Comparison of ENCODE assay signal across 1 cellular context in the genomic region with DNA sequence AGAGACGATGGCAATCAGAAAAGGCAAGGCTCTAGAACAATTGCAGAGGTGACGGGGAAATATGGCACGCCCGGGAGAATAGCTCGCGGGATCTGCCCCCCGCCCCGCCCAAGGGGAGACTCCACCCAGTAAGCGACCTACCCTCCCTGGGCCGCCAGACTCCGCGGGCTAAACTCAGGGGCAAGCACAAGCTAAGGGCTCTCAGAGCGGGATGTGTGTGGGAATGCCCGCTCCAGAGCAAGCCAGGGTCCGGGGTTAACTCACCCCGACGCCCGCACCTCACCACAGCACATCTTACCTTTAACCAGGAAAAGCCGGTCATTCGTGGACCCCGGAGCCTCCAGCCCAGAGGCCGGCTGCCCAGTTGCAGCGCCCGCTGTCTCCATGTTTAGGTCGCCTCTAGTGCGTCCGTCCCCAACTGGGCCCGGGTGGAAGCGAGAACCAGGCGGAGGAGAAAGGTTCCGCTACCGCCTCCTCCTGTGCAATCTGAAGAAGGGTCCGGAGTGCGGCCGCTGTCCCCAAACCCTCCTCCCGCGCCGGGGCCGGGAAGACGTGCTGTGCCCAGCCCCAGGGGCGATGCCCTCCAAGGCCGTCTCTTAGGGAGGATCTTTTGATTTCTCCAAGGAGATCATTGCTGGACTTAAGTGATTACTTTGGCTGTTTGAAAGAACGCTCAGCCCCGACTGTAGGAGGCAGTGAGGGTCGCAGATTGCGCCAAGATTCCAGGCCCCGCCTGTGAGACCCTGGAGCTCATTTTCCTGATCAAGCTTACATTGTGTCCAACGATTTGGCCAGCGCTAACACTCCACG.
TF ChIP-seq lines count a peak whose summit lies in the region.

Gene TMEM242, minus strand, starts transcription at position 406 of the 810 bp plus-strand sequence. Its CDS starts 20 bp downstream, at position 386.

TF ChIP-seq in WTC11, 78 proteins besides CTCF, POLR2A, EP300 and RAD21 (continued from another document):
- TF ChIP-seq AR (CRISPR knock-in tag; IDR thresholded peaks at IDR 0.05) (no peak), IRF1 (CRISPR knock-in tag; IDR thresholded peaks at IDR 0.05) (no peak), FOXP4 (CRISPR knock-in tag; IDR thresholded peaks at IDR 0.05) (peak; percentile 88), USF1 (CRISPR knock-in tag; IDR thresholded peaks at IDR 0.05) (peak; percentile 70), MXD4 (CRISPR knock-in tag; IDR thresholded peaks at IDR 0.05; ENCODE audit: borderline replicate concordance) (no peak), CREB1 (CRISPR knock-in tag; IDR thresholded peaks at IDR 0.05) (peak; percentile 54; the same call in 1 of the 2 replicates), ZNF512 (CRISPR knock-in tag; IDR thresholded peaks at IDR 0.05; ENCODE audit: borderline replicate concordance) (no peak), HMGA2 (CRISPR knock-in tag; IDR thresholded peaks at IDR 0.05) (no peak), ATF3 (CRISPR knock-in tag; conservative IDR thresholded peaks at IDR 0.05) (0 out of 2 replicates have a peak, but pooled peaks have one; percentile 29), ZNF396 (CRISPR knock-in tag; IDR thresholded peaks at IDR 0.05; ENCODE audit: borderline replicate concordance) (no peak), ZBTB21 (CRISPR knock-in tag; IDR thresholded peaks at IDR 0.05; ENCODE audit: borderline replicate concordance) (no peak), SMAD3 (CRISPR knock-in tag; IDR thresholded peaks at IDR 0.05; ENCODE audit: borderline replicate concordance) (no peak), TEAD1 (CRISPR knock-in tag; IDR thresholded peaks at IDR 0.05) (peak; percentile 94), ZNF263 (CRISPR knock-in tag; IDR thresholded peaks at IDR 0.05; ENCODE audit: low read depth) (peak; percentile 95), NR1H2 (CRISPR knock-in tag; IDR thresholded peaks at IDR 0.05) (no peak), PRRX2 (CRISPR knock-in tag; IDR thresholded peaks at IDR 0.05) (no peak), CDX4 (CRISPR knock-in tag; IDR thresholded peaks at IDR 0.05; ENCODE audit: borderline replicate concordance) (no peak), SMAD4 (CRISPR knock-in tag; IDR thresholded peaks at IDR 0.05) (no peak; the same call in 1 of the 2 replicates), JAZF1 (CRISPR knock-in tag; IDR thresholded peaks at IDR 0.05) (no peak), STAT6 (CRISPR knock-in tag; conservative IDR thresholded peaks at IDR 0.05; ENCODE audit: low read depth) (no peak), ZNF138 (CRISPR knock-in tag; conservative IDR thresholded peaks at IDR 0.05) (no peak), AFF4 (CRISPR knock-in tag; IDR thresholded peaks at IDR 0.05; ENCODE audit: borderline replicate concordance) (no peak; the same call in 1 of the 2 replicates), ZNF219 (CRISPR knock-in tag; IDR thresholded peaks at IDR 0.05; ENCODE audit: borderline replicate concordance) (0 out of 2 replicates have a peak, but pooled peaks have one; percentile 80)
- TF ChIP-seq, protein P1, sequence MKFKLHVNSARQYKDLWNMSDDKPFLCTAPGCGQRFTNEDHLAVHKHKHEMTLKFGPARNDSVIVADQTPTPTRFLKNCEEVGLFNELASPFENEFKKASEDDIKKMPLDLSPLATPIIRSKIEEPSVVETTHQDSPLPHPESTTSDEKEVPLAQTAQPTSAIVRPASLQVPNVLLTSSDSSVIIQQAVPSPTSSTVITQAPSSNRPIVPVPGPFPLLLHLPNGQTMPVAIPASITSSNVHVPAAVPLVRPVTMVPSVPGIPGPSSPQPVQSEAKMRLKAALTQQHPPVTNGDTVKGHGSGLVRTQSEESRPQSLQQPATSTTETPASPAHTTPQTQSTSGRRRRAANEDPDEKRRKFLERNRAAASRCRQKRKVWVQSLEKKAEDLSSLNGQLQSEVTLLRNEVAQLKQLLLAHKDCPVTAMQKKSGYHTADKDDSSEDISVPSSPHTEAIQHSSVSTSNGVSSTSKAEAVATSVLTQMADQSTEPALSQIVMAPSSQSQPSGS (CRISPR knock-in tag; IDR thresholded peaks at IDR 0.05; ENCODE audit: borderline replicate concordance, low read depth), result no peak
- TF ChIP-seq, protein P2, sequence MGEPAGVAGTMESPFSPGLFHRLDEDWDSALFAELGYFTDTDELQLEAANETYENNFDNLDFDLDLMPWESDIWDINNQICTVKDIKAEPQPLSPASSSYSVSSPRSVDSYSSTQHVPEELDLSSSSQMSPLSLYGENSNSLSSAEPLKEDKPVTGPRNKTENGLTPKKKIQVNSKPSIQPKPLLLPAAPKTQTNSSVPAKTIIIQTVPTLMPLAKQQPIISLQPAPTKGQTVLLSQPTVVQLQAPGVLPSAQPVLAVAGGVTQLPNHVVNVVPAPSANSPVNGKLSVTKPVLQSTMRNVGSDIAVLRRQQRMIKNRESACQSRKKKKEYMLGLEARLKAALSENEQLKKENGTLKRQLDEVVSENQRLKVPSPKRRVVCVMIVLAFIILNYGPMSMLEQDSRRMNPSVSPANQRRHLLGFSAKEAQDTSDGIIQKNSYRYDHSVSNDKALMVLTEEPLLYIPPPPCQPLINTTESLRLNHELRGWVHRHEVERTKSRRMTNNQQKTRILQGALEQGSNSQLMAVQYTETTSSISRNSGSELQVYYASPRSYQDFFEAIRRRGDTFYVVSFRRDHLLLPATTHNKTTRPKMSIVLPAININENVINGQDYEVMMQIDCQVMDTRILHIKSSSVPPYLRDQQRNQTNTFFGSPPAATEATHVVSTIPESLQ (CRISPR knock-in tag; IDR thresholded peaks at IDR 0.05), result no peak
